23 cellular contexts compared by ENCODE assay signal in genomic region chr3:79564192-79564591, GRCh38.
DNase-seq lines count a peak whose midpoint lies in the region; FAIRE-seq and TF ChIP-seq lines count a peak whose summit lies in the region.
"Had no signal": no experiment of that assay in that cellular context is flagged by ENCODE, and none has a peak within 500 bp of the region (broad histone marks: within the 10 kb centered on the region; RNA-seq: fewer than 3 reads in every experiment).

No MANE protein-coding gene starts in this region.

- no peaks in the 10 kb centered on the region for H3K36me3 ChIP-seq in OCI-LY7 (ENCODE audit: insufficient read depth, low read length)
- H3K36me3 ChIP-seq: neural progenitor cell, tibial nerve, WERI-Rb-1 had no signal

- FAIRE-seq in frontal cortex (lab: Jason Lieb, UNC) = no peak
- FAIRE-seq: D721Med, endometrium, keratinocyte had no signal

- H3K79me2 ChIP-seq in OCI-LY7 (ENCODE audit: insufficient read depth, low read depth, low read length) = no peaks in the 10 kb centered on the region

- BruUV-seq in OCI-LY7 (replicated peaks; lab: Mats Ljungman, UMichigan) = no TSS peak

- H3K4me1 ChIP-seq in OCI-LY7 (ENCODE audit: insufficient read depth, low read length, poor library complexity, severe bottlenecking) = no peaks in the 10 kb centered on the region
- H3K4me1 ChIP-seq: neural progenitor cell, tibial nerve had no signal

- DNase-seq in GM13977 (ENCODE audit: low spot score) = peak; percentile 17
- peak; percentile 31 for DNase-seq in HEK293T (ENCODE audit: extremely low spot score)
- peak; percentile 22 for DNase-seq in NCI-H2227 (lab: John Stamatoyannopoulos, UW; ENCODE audit: unreplicated experiment)
- DNase-seq in left kidney (ENCODE audit: low read depth, low spot score) = peak; percentile 69
- no peak for DNase-seq in D341Med (ENCODE audit: low spot score)
- DNase-seq in OCI-LY7 (ENCODE audit: low spot score) = no peak
- no peak for DNase-seq in NCI-H2171 treated with DMSO at 0.1 percent for 48 hours (lab: John Stamatoyannopoulos, UW)
- no peak for DNase-seq in frontal cortex (ENCODE audit: low spot score in 2 of 2)
- DNase-seq: activated CD4-positive, alpha-beta T cell treated with anti-CD3 and anti-CD28 coated beads, Interleukin-2, amount 50 U/mL, for 1 hour; activated CD8-positive, alpha-beta memory T cell treated with anti-CD3 and anti-CD28 coated beads, Interleukin-2, amount 10 ng/mL, durations not matched to agents 7 days and 5 days; dermis blood vessel endothelial cell; H7; NCI-H1436 treated with DMSO at 0.1 percent for 48 hours; NCI-H2107; NCI-H526; RPMI8226; WERI-Rb-1 had no signal

- no peak overlapping the region for H3K27ac ChIP-seq in OCI-LY7 (ENCODE audit: low read depth, low read length, poor library complexity, severe bottlenecking)
- H3K27ac ChIP-seq: C4-2B, neural progenitor cell, tibial nerve, WERI-Rb-1 had no signal

- no peak overlapping the region for H3K4me3 ChIP-seq in OCI-LY7 (ENCODE audit: low read depth, low read length, poor library complexity, severe bottlenecking)
- H3K4me3 ChIP-seq: neural progenitor cell, tibial nerve had no signal

- no peaks in the 10 kb centered on the region for H3K9me3 ChIP-seq in OCI-LY7 (ENCODE audit: low read length)
- H3K9me3 ChIP-seq: tibial nerve had no signal

- POLR2A ChIA-PET in HEK293T (lab: Yijun Ruan, JAX) (no interaction called here), OCI-LY7 (lab: Charles Lee) (no interaction called here)

- intact Hi-C loops in OCI-LY7 (cut with micrococcal nuclease; ENCODE audit: unreplicated experiment) = no loop called here

- TF ChIP-seq CTCF in GM13977 (IDR thresholded peaks at IDR 0.05; ENCODE audit: extremely low read depth, insufficient read depth, missing control alignments) = no peak
- no peak for TF ChIP-seq CTCF in OCI-LY7 (conservative IDR thresholded peaks at IDR 0.05; ENCODE audit: low read length)

- in situ Hi-C loops in GM13977 (cut with MboI; ENCODE audit: low pct_unique_long_range_greater_than_20kb, low sequenced_read_pairs, unreplicated experiment) = no loop called here

- H3K4me2 ChIP-seq in OCI-LY7 (ENCODE audit: low read length) = no peak overlapping the region
- H3K4me2 ChIP-seq: neural progenitor cell had no signal

- H2AFZ ChIP-seq in OCI-LY7 (ENCODE audit: low read length) = no peak overlapping the region
- H2AFZ ChIP-seq: neural progenitor cell had no signal

- H4K20me1 ChIP-seq in OCI-LY7 (ENCODE audit: insufficient read depth, low read length) = no peaks in the 10 kb centered on the region

- CTCF ChIA-PET in HEK293T (lab: Yijun Ruan, JAX) = no interaction called here
- CTCF ChIA-PET in OCI-LY7 (lab: Charles Lee; ENCODE audit: unreplicated experiment) = no interaction called here

- H3K9me2 ChIP-seq in OCI-LY7 (ENCODE audit: insufficient read depth, low read length) = no peaks in the 10 kb centered on the region

TF ChIP-seq in HEK293T, 16 proteins besides CTCF, POLR2A, EP300 and RAD21:
- TF ChIP-seq FOXA1 (IDR thresholded peaks at IDR 0.05) (no peak), ELF4 (IDR thresholded peaks at IDR 0.05) (no peak), SP1 (IDR thresholded peaks at IDR 0.05) (no peak), CTBP1 (IDR thresholded peaks at IDR 0.05; ENCODE audit: borderline replicate concordance) (peak; percentile 49; the same call in 1 of the 2 replicates), L3MBTL2 (conservative IDR thresholded peaks at IDR 0.05) (no peak), LEF1 (IDR thresholded peaks at IDR 0.05; ENCODE audit: borderline replicate concordance) (no peak), SUZ12 (IDR thresholded peaks at IDR 0.05) (no peak), TARDBP (IDR thresholded peaks at IDR 0.05) (no peak), BHLHE40 (IDR thresholded peaks at IDR 0.05; ENCODE audit: borderline replicate concordance) (no peak), FOXM1 (IDR thresholded peaks at IDR 0.05; ENCODE audit: borderline replicate concordance) (no peak), ZNF384 (IDR thresholded peaks at IDR 0.05) (no peak), NFRKB (IDR thresholded peaks at IDR 0.05) (no peak), FOXK2 (IDR thresholded peaks at IDR 0.05) (no peak), ARNT (IDR thresholded peaks at IDR 0.05) (peak; percentile 48; the same call in 1 of the 2 replicates), HDGF (IDR thresholded peaks at IDR 0.05; ENCODE audit: borderline replicate concordance) (no peak), PKNOX1 (IDR thresholded peaks at IDR 0.05) (peak; percentile 94)

Comparison
In these comparisons a context has a peak if more than half of its experiments do, and no peak if none do; other contexts are left out.
1. DNase-seq: peak in GM13977 (single experiment), HEK293T (single experiment), NCI-H2227 (single experiment) and left kidney (single experiment); none in D341Med (single experiment), OCI-LY7 (single experiment), NCI-H2171 treated with DMSO at 0.1 percent for 48 hours (single experiment) and frontal cortex (0 of 2).